Comparison of ENCODE assay signal across 26 cellular contexts in the genomic region with DNA sequence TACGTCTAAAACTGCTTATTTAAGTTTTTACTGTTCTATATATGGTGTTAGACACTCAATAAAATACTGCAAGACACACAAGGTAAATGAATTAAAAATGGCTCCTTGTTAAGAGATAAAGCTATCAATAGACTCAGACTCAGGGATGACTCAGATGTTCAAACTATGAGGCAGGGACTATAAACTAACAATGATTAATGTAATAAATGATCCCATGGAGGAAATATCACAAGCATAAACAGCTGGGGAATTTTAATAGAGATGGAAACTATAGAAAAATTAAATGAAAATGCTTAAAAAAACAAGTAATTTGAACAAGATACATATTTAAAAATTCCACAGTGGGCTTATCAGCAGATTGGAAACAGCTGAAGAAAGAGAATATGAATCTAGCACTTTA.
"Had no signal": no experiment of that assay in that cellular context is flagged by ENCODE, and none has a peak within 500 bp of the region (broad histone marks: within the 10 kb centered on the region; RNA-seq: fewer than 3 reads in every experiment).

No MANE protein-coding gene starts in this region.

- H3K27ac ChIP-seq: ascending aorta, cardiac muscle cell, colonic mucosa, dorsolateral prefrontal cortex, esophagus muscularis mucosa, heart left ventricle had no signal

- H3K4me3 ChIP-seq: ascending aorta, cardiac muscle cell, colonic mucosa, dorsolateral prefrontal cortex, esophagus muscularis mucosa, heart left ventricle had no signal

- H3K27me3 Mint-ChIP-seq: activated CD4-positive, alpha-beta memory T cell treated with anti-CD3 and anti-CD28 coated beads for 36 hours; activated CD4-positive, alpha-beta T cell treated with anti-CD3 and anti-CD28 coated beads for 36 hours; activated CD4-positive, alpha-beta T cell treated with anti-CD3 and anti-CD28 coated beads, Interleukin-2, amount 10 ng/mL, durations not matched to agents 24 days and 14 days; activated naive CD4-positive, alpha-beta T cell treated with anti-CD3 and anti-CD28 coated beads, Interleukin-2, amount 10 ng/mL, durations not matched to agents 7 days and 5 days; activated naive CD8-positive, alpha-beta T cell treated with anti-CD3 and anti-CD28 coated beads, Interleukin-2, amount 10 ng/mL, durations not matched to agents 7 days and 5 days; activated T-cell treated with anti-CD3 and anti-CD28 coated beads, Interleukin-2, amount 50 U/mL, for 24 hours had no signal

- H3K36me3 Mint-ChIP-seq: activated CD4-positive, alpha-beta memory T cell treated with anti-CD3 and anti-CD28 coated beads for 36 hours; activated naive CD4-positive, alpha-beta T cell treated with anti-CD3 and anti-CD28 coated beads, Interleukin-2, amount 10 ng/mL, durations not matched to agents 7 days and 5 days; activated naive CD8-positive, alpha-beta T cell treated with anti-CD3 and anti-CD28 coated beads, Interleukin-2, amount 10 ng/mL, durations not matched to agents 7 days and 5 days had no signal

- H3K9me3 ChIP-seq: ascending aorta, colonic mucosa, esophagus muscularis mucosa, heart left ventricle had no signal

- H3K4me1 Mint-ChIP-seq: activated CD4-positive, alpha-beta T cell treated with anti-CD3 and anti-CD28 coated beads for 36 hours; activated CD4-positive, alpha-beta T cell treated with anti-CD3 and anti-CD28 coated beads, Interleukin-2, amount 10 ng/mL, durations not matched to agents 24 days and 14 days; activated naive CD4-positive, alpha-beta T cell treated with anti-CD3 and anti-CD28 coated beads, Interleukin-2, amount 10 ng/mL, durations not matched to agents 7 days and 5 days; activated naive CD8-positive, alpha-beta T cell treated with anti-CD3 and anti-CD28 coated beads, Interleukin-2, amount 10 ng/mL, durations not matched to agents 7 days and 5 days; endodermal cell had no signal

- DNase-seq: activated CD4-positive, alpha-beta memory T cell treated with anti-CD3 and anti-CD28 coated beads for 36 hours; activated CD4-positive, alpha-beta T cell treated with anti-CD3 and anti-CD28 coated beads, Interleukin-2, amount 10 ng/mL, durations not matched to agents 24 days and 14 days; activated CD4-positive, CD25-positive, alpha-beta regulatory T cell; activated CD4-positive, CD25-positive, alpha-beta regulatory T cell treated with anti-CD3 and anti-CD28 coated beads, Interleukin-2, amount 50 U/mL, for 72 hours; activated CD8-positive, alpha-beta memory T cell treated with anti-CD3 and anti-CD28 coated beads, Interleukin-2, amount 50 U/mL, for 48 hours; activated gamma-delta T cell; activated naive CD4-positive, alpha-beta T cell; activated naive CD4-positive, alpha-beta T cell treated with anti-CD3 and anti-CD28 coated beads, Interleukin-2, amount 10 ng/mL, durations not matched to agents 7 days and 5 days; activated naive CD8-positive, alpha-beta T cell treated with anti-CD3 and anti-CD28 coated beads, Interleukin-2, amount 10 ng/mL, durations not matched to agents 7 days and 5 days; activated T-cell treated with anti-CD3 and anti-CD28 coated beads for 4 hours; activated T-cell treated with anti-CD3 and anti-CD28 coated beads, Interleukin-2, amount 50 U/mL, for 24 hours; central memory CD4-positive, alpha-beta T cell; cerebellar nuclear complex; colonic mucosa; dorsolateral prefrontal cortex; effector memory CD4-positive, alpha-beta T cell; foreskin melanocyte; heart left ventricle; SW 1271 had no signal

- H3K27me3 ChIP-seq: ascending aorta, cardiac muscle cell, colonic mucosa, esophagus muscularis mucosa, heart left ventricle had no signal

- H3K36me3 ChIP-seq: ascending aorta, cardiac muscle cell, colonic mucosa, esophagus muscularis mucosa, heart left ventricle had no signal

- H3K4me3 Mint-ChIP-seq: activated CD4-positive, alpha-beta memory T cell treated with anti-CD3 and anti-CD28 coated beads for 36 hours; activated CD4-positive, alpha-beta T cell treated with anti-CD3 and anti-CD28 coated beads for 36 hours; activated CD4-positive, alpha-beta T cell treated with anti-CD3 and anti-CD28 coated beads, Interleukin-2, amount 10 ng/mL, durations not matched to agents 24 days and 14 days; activated naive CD4-positive, alpha-beta T cell treated with anti-CD3 and anti-CD28 coated beads, Interleukin-2, amount 10 ng/mL, durations not matched to agents 7 days and 5 days; activated naive CD8-positive, alpha-beta T cell treated with anti-CD3 and anti-CD28 coated beads, Interleukin-2, amount 10 ng/mL, durations not matched to agents 7 days and 5 days; activated T-cell treated with anti-CD3 and anti-CD28 coated beads, Interleukin-2, amount 50 U/mL, for 24 hours; activated T-cell treated with anti-CD3 and anti-CD28 coated beads, Interleukin-2, amount 50 U/mL, for 72 hours; endodermal cell had no signal

- ATAC-seq: activated CD4-positive, alpha-beta T cell treated with anti-CD3 and anti-CD28 coated beads for 36 hours; activated naive CD4-positive, alpha-beta T cell treated with anti-CD3 and anti-CD28 coated beads, Interleukin-2, amount 50 U/mL, for 72 hours; activated T-cell treated with anti-CD3 and anti-CD28 coated beads, Interleukin-2, amount 50 U/mL, for 72 hours; heart left ventricle had no signal

- H3K9me3 Mint-ChIP-seq: activated CD4-positive, alpha-beta T cell treated with anti-CD3 and anti-CD28 coated beads, Interleukin-2, amount 10 ng/mL, durations not matched to agents 24 days and 14 days; endodermal cell had no signal

- H3K27ac Mint-ChIP-seq: activated CD4-positive, alpha-beta memory T cell treated with anti-CD3 and anti-CD28 coated beads for 36 hours; activated CD4-positive, alpha-beta T cell treated with anti-CD3 and anti-CD28 coated beads for 36 hours; activated CD4-positive, alpha-beta T cell treated with anti-CD3 and anti-CD28 coated beads, Interleukin-2, amount 10 ng/mL, durations not matched to agents 24 days and 14 days; activated naive CD4-positive, alpha-beta T cell treated with anti-CD3 and anti-CD28 coated beads, Interleukin-2, amount 10 ng/mL, durations not matched to agents 7 days and 5 days; activated naive CD4-positive, alpha-beta T cell treated with anti-CD3 and anti-CD28 coated beads, Interleukin-2, amount 50 U/mL, for 72 hours; activated naive CD8-positive, alpha-beta T cell treated with anti-CD3 and anti-CD28 coated beads, Interleukin-2, amount 10 ng/mL, durations not matched to agents 7 days and 5 days; activated T-cell treated with anti-CD3 and anti-CD28 coated beads, Interleukin-2, amount 50 U/mL, for 24 hours; activated T-cell treated with anti-CD3 and anti-CD28 coated beads, Interleukin-2, amount 50 U/mL, for 72 hours; endodermal cell had no signal

- H3K4me1 ChIP-seq: ascending aorta, colonic mucosa, esophagus muscularis mucosa, heart left ventricle had no signal
